ENCODE assay signal across 1 cellular context in genomic region chr9:4740623-4741364, GRCh38.
A peak's percentile ranks its signal among the peaks of the same experiment; 100 is the strongest.
TF ChIP-seq lines count a peak whose summit lies in the region.

TSS of gene AK3 (minus strand) at chr9:4741202. CDS start at chr9:4741087, 115 bp downstream.

TF ChIP-seq in K562, 482 proteins besides CTCF, POLR2A, EP300 and RAD21 (continued from another document and continues in another):
- TF ChIP-seq MAFF (IDR thresholded peaks at IDR 0.05; ENCODE audit: low read length) (no peak), GABPB1 (CRISPR knock-in tag; IDR thresholded peaks at IDR 0.05) (peak; percentile 80), ZKSCAN8 (CRISPR knock-in tag; IDR thresholded peaks at IDR 0.05) (no peak), CTCFL (IDR thresholded peaks at IDR 0.05; ENCODE audit: borderline replicate concordance, insufficient read depth, low read depth, low read length, poor library complexity, severe bottlenecking) (no peak), EZH2 (IDR thresholded peaks at IDR 0.05; ENCODE audit: borderline replicate concordance, low read depth, low read length) (no peak), MNT (conservative IDR thresholded peaks at IDR 0.05) (peak in 1 of 2 experiments; percentile 38; a peak in 1 of 4 replicates), CREB5 (CRISPR knock-in tag; IDR thresholded peaks at IDR 0.05) (no peak), RBM15 (IDR thresholded peaks at IDR 0.05; ENCODE audit: insufficient read depth, low read length) (no peak), THAP12 (CRISPR knock-in tag; IDR thresholded peaks at IDR 0.05) (peak; percentile 85), GTF2B (IDR thresholded peaks at IDR 0.05; ENCODE audit: extremely low read depth, insufficient read length) (no peak), ILK (tag; IDR thresholded peaks at IDR 0.05; ENCODE audit: borderline replicate concordance, low read depth) (no peak), ZBTB7A (IDR thresholded peaks at IDR 0.05; ENCODE audit: borderline replicate concordance, control insufficient read depth, low read depth, low read length) (peak; percentile 97), ZNF174 (CRISPR knock-in tag; IDR thresholded peaks at IDR 0.05) (no peak), DLX4 (CRISPR knock-in tag; IDR thresholded peaks at IDR 0.05) (no peak), CLOCK (CRISPR knock-in tag; IDR thresholded peaks at IDR 0.05; ENCODE audit: borderline replicate concordance) (no peak), PRDM10 (IDR thresholded peaks at IDR 0.05; ENCODE audit: partially characterized antibody) (no peak), TBP (optimal IDR thresholded peaks at IDR 0.05; ENCODE audit: low read depth, low read length) (peak; percentile 65), STAT6 (CRISPR knock-in tag; IDR thresholded peaks at IDR 0.05) (no peak), FOXO4 (CRISPR knock-in tag; IDR thresholded peaks at IDR 0.05) (no peak), ZNF133 (CRISPR knock-in tag; IDR thresholded peaks at IDR 0.05) (no peak), BCLAF1 (IDR thresholded peaks at IDR 0.05; ENCODE audit: borderline replicate concordance in 1 of 2, control insufficient read depth in 1 of 2, low read depth in 2 of 2, low read length in 1 of 2) (no peak), FOXM1 (IDR thresholded peaks at IDR 0.05; ENCODE audit: low read depth) (no peak), FOXM1 (CRISPR knock-in tag; IDR thresholded peaks at IDR 0.05; ENCODE audit: low read depth) (0 out of 2 replicates have a peak, but pooled peaks have one; percentile 24)
